In genomic region chr11:66891849-66892660, GRCh38 we compare ENCODE assay signal across 8 cellular contexts. TPM values are rescaled to one million over a fixed set of nuclear protein-coding genes. Genes with fewer than 3 reads are reported as not detected.
DNase-seq lines count a peak whose midpoint lies in the region; ATAC-seq, FAIRE-seq and TF ChIP-seq lines count a peak whose summit lies in the region.

No MANE protein-coding gene starts in this region.

- DNase-seq in A673 (ENCODE audit: low spot score) (peak; percentile 52), RKO (ENCODE audit: low spot score) (peak; percentile 97), K562 (ENCODE audit: extremely low read depth in 1 of 4, low spot score in 3 of 4) (peak; percentile 85 to 95 (median 88)), mesenteric fat pad (ENCODE audit: low spot score) (no peak), NCI-H526 (lab: John Stamatoyannopoulos, UW) (no peak)
- peak in 1 of 9 donors; percentile 50 for DNase-seq in naive thymus-derived CD4-positive, alpha-beta T cell

- ATAC-seq in GM18861 (IDR thresholded peaks at IDR 0.05; ENCODE audit: unreplicated experiment) (peak; percentile 80), HG03095 (IDR thresholded peaks at IDR 0.05; ENCODE audit: unreplicated experiment) (peak; percentile 93), K562 (peak; percentile 99)
- ATAC-seq in naive thymus-derived CD4-positive, alpha-beta T cell: peak; percentile 37

- no peaks in the 10 kb centered on the region for H4K20me1 ChIP-seq in K562 (replicated peaks; ENCODE audit: control insufficient read depth, insufficient read depth, low read length)

- no peaks in the 10 kb centered on the region for H3K9me1 ChIP-seq in K562 (ENCODE audit: control insufficient read depth, insufficient read depth, low read length)

- peak overlapping the region; percentile 47 for H3K4me2 ChIP-seq in K562 (ENCODE audit: insufficient read depth, low read length)

- peaks cover 0 to 9% (median 0%) of the 10 kb centered on the region in 7 donors for H3K4me1 Mint-ChIP-seq in naive thymus-derived CD4-positive, alpha-beta T cell

- in situ Hi-C loops in K562 (cut with MboI): no loop called here

- H3K36me3 Mint-ChIP-seq in naive thymus-derived CD4-positive, alpha-beta T cell: peaks cover 0 to 8% (median 0%) of the 10 kb centered on the region in 5 donors

- TF ChIP-seq CTCF in A673 (conservative IDR thresholded peaks at IDR 0.05; ENCODE audit: low read depth, low read length) (no peak), K562 (IDR thresholded peaks at IDR 0.05 in 2 of 3, conservative IDR thresholded peaks at IDR 0.05 in 1 of 3; ENCODE audit: insufficient read depth in 2 of 3, low read depth in 1 of 3, low read length in 3 of 3) (peak; percentile 32 to 47 (median 46); a peak in 5 of 6 replicates)

- H3K27me3 Mint-ChIP-seq in naive thymus-derived CD4-positive, alpha-beta T cell: peaks cover 0 to 5% (median 0%) of the 10 kb centered on the region in 5 donors

- POLR2A ChIA-PET in A673 (lab: Charles Lee; ENCODE audit: low non-redundant PET): no interaction called here
- POLR2A ChIA-PET in K562 (lab: Yijun Ruan, JAX): interaction anchor here (0.7 to 1.6 kb wide), 6 partner anchors 11 to 758 kb away, joined by 3 to 8 read pairs (median 3); no protein-coding TSS in a partner anchor
- POLR2A ChIA-PET in naive thymus-derived CD4-positive, alpha-beta T cell (lab: Charles Lee): no interaction called here

- H3K27me3 ChIP-seq in A673 (replicated peaks; ENCODE audit: insufficient read depth, low read depth, low read length, poor library complexity) (no peaks in the 10 kb centered on the region), K562 (ENCODE audit: control insufficient read depth in 2 of 2, insufficient read depth in 2 of 2, low read length in 2 of 2) (no peaks in the 10 kb centered on the region)
- no peaks in the 10 kb centered on the region for H3K27me3 ChIP-seq in naive thymus-derived CD4-positive, alpha-beta T cell (ENCODE audit: control insufficient read depth in 2 of 2, insufficient read depth in 2 of 2, low read length in 2 of 2)

- WGBS in K562 (ENCODE audit: insufficient coverage, low coverage, missing lambda C conversion rate): 32% methylated on average over 14 of the region's 14 CpGs

- TF ChIP-seq RAD21 in K562 (CRISPR knock-in tag; conservative IDR thresholded peaks at IDR 0.05 in 1 of 2, IDR thresholded peaks at IDR 0.05 in 1 of 2): peak; percentile 29 to 52; a peak in 3 of 4 replicates

- FAIRE-seq in K562 (lab: Jason Lieb, UNC): peak; percentile 100

- peak overlapping the region; percentile 12 to 27; a peak in 3 of 4 replicates for H3K9ac ChIP-seq in K562 (ENCODE audit: insufficient read depth in 1 of 2, low read depth in 2 of 2, low read length in 2 of 2)

- H2AFZ ChIP-seq in K562 (ENCODE audit: low read depth, low read length): peak overlapping the region; percentile 49

- H3K4me3 ChIP-seq in A673 (ENCODE audit: low read depth, low read length, poor library complexity, severe bottlenecking) (no peak overlapping the region), K562 (no peak overlapping the region)
- no peak overlapping the region for H3K4me3 ChIP-seq in naive thymus-derived CD4-positive, alpha-beta T cell (ENCODE audit: low read length)

- H3K27ac Mint-ChIP-seq in naive thymus-derived CD4-positive, alpha-beta T cell: peak overlapping the region in 1 of 9 donors; percentile 24

- BruUV-seq in A673 (replicated peaks; lab: Mats Ljungman, UMichigan) (no TSS peak), K562 (replicated peaks; lab: Mats Ljungman, UMichigan) (no TSS peak)

- peak; percentile 37; the same call in 1 of the 2 replicates for TF ChIP-seq POLR2A in K562 (conservative IDR thresholded peaks at IDR 0.05)

- H3K4me3 Mint-ChIP-seq in naive thymus-derived CD4-positive, alpha-beta T cell: no peak overlapping the region

- TF ChIP-seq EP300 in K562 (IDR thresholded peaks at IDR 0.05; ENCODE audit: low read length): peak; percentile 66

- H3K36me3 ChIP-seq in A673 (ENCODE audit: insufficient read depth, low read length, poor library complexity, severe bottlenecking) (no peaks in the 10 kb centered on the region), K562 (ENCODE audit: control insufficient read depth, insufficient read depth, low read length) (0 out of 3 replicates have a peak, but pooled peaks cover 4% of the 10 kb centered on the region)
- no peaks in the 10 kb centered on the region for H3K36me3 ChIP-seq in naive thymus-derived CD4-positive, alpha-beta T cell (ENCODE audit: control insufficient read depth in 2 of 3, insufficient read depth in 3 of 3, low read length in 3 of 3)

- H3K4me1 ChIP-seq in A673 (ENCODE audit: insufficient read depth, low read length, poor library complexity, severe bottlenecking): peaks cover 11% of the 10 kb centered on the region
- peaks cover 16 to 35% of the 10 kb centered on the region in 2 experiments; a peak in 4 of 5 replicates for H3K4me1 ChIP-seq in K562 (replicated peaks in 1 of 2; ENCODE audit: control insufficient read depth in 2 of 2, insufficient read depth in 2 of 2, low read length in 2 of 2)
- no peaks in the 10 kb centered on the region for H3K4me1 ChIP-seq in naive thymus-derived CD4-positive, alpha-beta T cell (ENCODE audit: control insufficient read depth in 2 of 2, insufficient read depth in 2 of 2, low read length in 2 of 2)

- H3K27ac ChIP-seq in A673 (ENCODE audit: low read depth, low read length, poor library complexity, severe bottlenecking) (no peak overlapping the region), K562 (ENCODE audit: extremely low read depth, low read depth, low read length) (peak overlapping the region; percentile 82)
- H3K27ac ChIP-seq in naive thymus-derived CD4-positive, alpha-beta T cell (ENCODE audit: low read depth, low read length): no peak overlapping the region

- H3K9me3 ChIP-seq in A673 (ENCODE audit: low read depth, low read length, poor library complexity, severe bottlenecking): no peaks in the 10 kb centered on the region
- no peaks in the 10 kb centered on the region for H3K9me3 ChIP-seq in K562 (replicated peaks; ENCODE audit: control insufficient read depth, insufficient read depth, low read depth, low read length)
- H3K9me3 ChIP-seq in naive thymus-derived CD4-positive, alpha-beta T cell (ENCODE audit: control insufficient read depth in 2 of 3, low read length in 3 of 3): no peaks in the 10 kb centered on the region

- intact Hi-C loops in A673 (cut with micrococcal nuclease; ENCODE audit: unreplicated experiment): no loop called here
- intact Hi-C loops in K562 (cut with micrococcal nuclease): loop anchor here (5.0 kb wide), 2 partner anchors 65 to 85 kb away; partner anchors contain the start of genes C11orf86 and PC
- intact Hi-C loops in naive thymus-derived CD4-positive, alpha-beta T cell (cut with micrococcal nuclease): no loop called here

- CTCF ChIA-PET in A673 (lab: Charles Lee): no interaction called here
- CTCF ChIA-PET in K562 (lab: Yijun Ruan, JAX; ENCODE audit: low intra/inter-chr PET ratio): no interaction called here
- CTCF ChIA-PET in naive thymus-derived CD4-positive, alpha-beta T cell (lab: Charles Lee): no interaction called here

- H3K9me3 Mint-ChIP-seq in naive thymus-derived CD4-positive, alpha-beta T cell: no peaks in the 10 kb centered on the region

- H3K79me2 ChIP-seq in K562 (ENCODE audit: control insufficient read depth, insufficient read depth, low read length): peaks cover 4% of the 10 kb centered on the region; the same call in 2 of the 3 replicates

RNA-seq across cellular contexts. Expression of gene LRFN4, which starts 35.2 kb away (rescaled TPM):
- total RNA-seq in A673 (2021) (52.9 and 57.2 TPM in 2 replicates), K562 (2014; rRNA removed) (41.3 and 53.0 TPM in 2 replicates), K562 (2014; rRNA removed; fragmentation: Illumina TruSeq; extraction: Trizol) (1.1 and 1.5 TPM in 2 replicates), K562 (2015; rRNA removed; fragmentation: Illumina TruSeq; extraction: Trizol) (19.4 and 23.0 TPM in 2 replicates), K562 (2021) (59.5 and 60.1 TPM in 2 replicates), mesenteric fat pad (25.6 TPM)
- 6.4 and 27.6 TPM in 2 replicates for total RNA-seq in K562 (2011; cell fraction: chromatin; rRNA removed; ENCODE audit: low replicate concordance)
- 47.9 and 52.9 TPM in 2 replicates for total RNA-seq in K562 (2011; cell fraction: nucleolus; rRNA removed)
- total RNA-seq in K562 (2011; cell fraction: nucleoplasm; rRNA removed): 13.7 and 16.8 TPM in 2 replicates
- polyA plus RNA-seq in K562 (2011; rRNA removed) (6.7 and 11.3 TPM in 2 replicates), K562 (2014; fragmentation: Illumina TruSeq; extraction: Trizol) (1.1 and 9.0 TPM in 2 replicates), K562 (2014; fragmentation: Nextera tagmentation; extraction: Ambion mirVana) (under 1 TPM; 0.10 to 0.14 TPM), K562 (2014; rRNA removed) (31.5 and 32.3 TPM in 2 replicates)
- 17.4 and 75.5 TPM in 2 replicates for polyA plus RNA-seq in K562 (2011; cell fraction: cytosol; rRNA removed)
- 36.1 and 82.9 TPM in 2 replicates for polyA plus RNA-seq in K562 (2011; cell fraction: nucleus; rRNA removed)
- 18.4 and 21.2 TPM in 2 replicates for polyA plus RNA-seq in K562 (2012)
- 1.4 and 3.4 TPM in 2 replicates for polyA minus RNA-seq in K562 (2011; rRNA and poly(A)+ RNA removed)
- 23.3 and 29.6 TPM in 2 replicates for polyA minus RNA-seq in K562 (2011; cell fraction: cytosol; rRNA and poly(A)+ RNA removed)
- polyA minus RNA-seq in K562 (2011; cell fraction: nucleus; rRNA and poly(A)+ RNA removed): 12.9 and 13.5 TPM in 2 replicates
- 10 to 100 TPM in 1 of 5 experiments, 1 to 10 TPM in 3, under 1 TPM in 1; 0.84 to 21.2 (median 1.6) TPM for total RNA-seq in naive thymus-derived CD4-positive, alpha-beta T cell
- polyA plus RNA-seq in naive thymus-derived CD4-positive, alpha-beta T cell: not detected

RNA-seq across cellular contexts. Expression of gene RCE1, which starts 48.8 kb away (rescaled TPM):
- 33.1 and 35.0 TPM in 2 replicates for total RNA-seq in A673 (2021)
- total RNA-seq in K562 (2011; cell fraction: chromatin; rRNA removed; ENCODE audit: low replicate concordance): 20.0 and 55.8 TPM in 2 replicates
- 76.0 and 85.1 TPM in 2 replicates for total RNA-seq in K562 (2011; cell fraction: nucleolus; rRNA removed)
- total RNA-seq in K562 (2011; cell fraction: nucleoplasm; rRNA removed): 47.9 and 52.4 TPM in 2 replicates
- total RNA-seq in K562 (2014; rRNA removed): 41.3 and 41.5 TPM in 2 replicates
- total RNA-seq in K562 (2014; rRNA removed; fragmentation: Illumina TruSeq; extraction: Trizol): 8.8 and 10.6 TPM in 2 replicates
- 17.8 and 18.7 TPM in 2 replicates for total RNA-seq in K562 (2015; rRNA removed; fragmentation: Illumina TruSeq; extraction: Trizol)
- total RNA-seq in K562 (2021): 26.3 and 27.7 TPM in 2 replicates
- 13.9 and 25.0 TPM in 2 replicates for polyA plus RNA-seq in K562 (2011; rRNA removed)
- 36.6 and 88.7 TPM in 2 replicates for polyA plus RNA-seq in K562 (2011; cell fraction: cytosol; rRNA removed)
- polyA plus RNA-seq in K562 (2011; cell fraction: nucleus; rRNA removed): 50.0 and 76.3 TPM in 2 replicates
- 24.5 and 28.6 TPM in 2 replicates for polyA plus RNA-seq in K562 (2012)
- 15.1 and 20.9 TPM in 2 replicates for polyA plus RNA-seq in K562 (2014; fragmentation: Illumina TruSeq; extraction: Trizol)
- polyA plus RNA-seq in K562 (2014; fragmentation: Nextera tagmentation; extraction: Ambion mirVana): 1 to 10 TPM in 1 of 2 experiments, under 1 TPM in 1; 0.75 to 3.0 TPM
- 31.1 and 31.9 TPM in 2 replicates for polyA plus RNA-seq in K562 (2014; rRNA removed)
- polyA minus RNA-seq in K562 (2011; rRNA and poly(A)+ RNA removed): 6.2 and 7.5 TPM in 2 replicates
- polyA minus RNA-seq in K562 (2011; cell fraction: cytosol; rRNA and poly(A)+ RNA removed): 16.9 and 20.8 TPM in 2 replicates
- polyA minus RNA-seq in K562 (2011; cell fraction: nucleus; rRNA and poly(A)+ RNA removed): 22.8 and 26.4 TPM in 2 replicates
- total RNA-seq in naive thymus-derived CD4-positive, alpha-beta T cell: 10 to 100 TPM; 24.6 to 47.1 (median 33.6) TPM
- 10 to 100 TPM; 17.2 to 28.0 TPM for polyA plus RNA-seq in naive thymus-derived CD4-positive, alpha-beta T cell
- 14.1 TPM for total RNA-seq in mesenteric fat pad

Comparison
In these comparisons a context has a peak if more than half of its experiments do, and no peak if none do; other contexts are left out.
1. DNase-seq: peak in A673 (single experiment), RKO (single experiment) and K562 (4 of 4); none in mesenteric fat pad (single experiment) and NCI-H526 (0 of 2).
2. ATAC-seq: peak in every context shown above with its lines; median percentile 99 in K562; 93 in HG03095; 80 in GM18861; 37 in naive thymus-derived CD4-positive, alpha-beta T cell.